In genomic region chr9:83062653-83063527, GRCh38 we compare ENCODE assay signal across 9 cellular contexts. TPM values are rescaled to one million over a fixed set of nuclear protein-coding genes. Genes with fewer than 3 reads are reported as not detected.
DNase-seq lines count a peak whose midpoint lies in the region; ATAC-seq and TF ChIP-seq lines count a peak whose summit lies in the region.
"Had no signal": no experiment of that assay in that cellular context is flagged by ENCODE, and none has a peak within 500 bp of the region (broad histone marks: within the 10 kb centered on the region; RNA-seq: fewer than 3 reads in every experiment).

TSS of gene RASEF (minus strand) at chr9:83063142. CDS start at chr9:83062867, 275 bp downstream.

- intact Hi-C loops in right lobe of liver (cut with DNase I) (no loop called here), aorta (cut with DNase I) (no loop called here)

- H3K9me3 ChIP-seq in AG04450 (ENCODE audit: control insufficient read depth, insufficient read depth, low read length), result peaks cover 2% of the 10 kb centered on the region; the same call in 1 of the 2 replicates
- no peaks in the 10 kb centered on the region for H3K9me3 ChIP-seq in right lobe of liver
- peaks cover 5% of the 10 kb centered on the region for H3K9me3 ChIP-seq in aorta (ENCODE audit: control insufficient read depth, low read length)

- peak; percentile 69 for TF ChIP-seq POLR2A in right lobe of liver (IDR thresholded peaks at IDR 0.05)

- CTCF ChIA-PET in AG04450 (lab: Charles Lee), result interaction anchor here (0.9 kb wide), 1 partner anchor 21 kb away, joined by 3 read pairs; no protein-coding TSS in a partner anchor

- H3K27ac ChIP-seq in AG04450 (ENCODE audit: low read depth, low read length) (no peak within 1 kb of the TSS), right lobe of liver (peak within 1 kb of the TSS in 1 of 3 donors; percentile 25), aorta (ENCODE audit: low read depth in 1 of 2, low read length in 2 of 2) (no peak within 1 kb of the TSS)

- POLR2A ChIA-PET in AG04450 (lab: Yijun Ruan, JAX), result no interaction called here

- TF ChIP-seq CTCF in AG04450 (IDR thresholded peaks at IDR 0.05; ENCODE audit: low read depth, low read length), result no peak
- TF ChIP-seq CTCF in LNCAP (IDR thresholded peaks at IDR 0.05), result peak; percentile 47; the same call in 1 of the 2 replicates
- peak in 1 of 4 donors; percentile 8 for TF ChIP-seq CTCF in right lobe of liver (IDR thresholded peaks at IDR 0.05)

- DNase-seq in AG04450 (ENCODE audit: low read depth, low spot score) (no peak), astrocyte of the hippocampus (ENCODE audit: low read depth, low spot score) (peak; percentile 66), right lobe of liver (peak; percentile 60 to 66 (median 66)), aorta (peak in 1 of 2 donors; percentile 65), SKM-1 (lab: John Stamatoyannopoulos, UW; ENCODE audit: unreplicated experiment) (no peak)
- DNase-seq: activated T-cell treated with anti-CD3 and anti-CD28 coated beads, Interleukin-2, amount 50 U/mL, for 4 hours had no signal

- H3K4me1 ChIP-seq in right lobe of liver, result peaks cover 0 to 14% (median 0%) of the 10 kb centered on the region in 4 donors
- H3K4me1 ChIP-seq in aorta (ENCODE audit: control insufficient read depth in 1 of 2, insufficient read depth in 2 of 2, low read length in 2 of 2), result no peaks in the 10 kb centered on the region

- peaks cover 26% of the 10 kb centered on the region for H3K27me3 ChIP-seq in AG04450 (ENCODE audit: control insufficient read depth, insufficient read depth, low read length)
- H3K27me3 ChIP-seq in right lobe of liver, result peaks cover 0 to 31% of the 10 kb centered on the region in 2 donors
- H3K27me3 ChIP-seq in aorta (ENCODE audit: control insufficient read depth in 1 of 2, insufficient read depth in 2 of 2, low read length in 1 of 2), result peaks cover 0 to 3% of the 10 kb centered on the region in 2 donors

- WGBS in right lobe of liver (ENCODE audit: insufficient coverage, low coverage, low lambda C conversion rate, missing lambda C conversion rate), result 6% methylated on average over 16 of the region's 98 CpGs
- 2% methylated on average over 70 to 98 of the region's 98 CpGs for WGBS in aorta, 2 donors

- H3K4me3 ChIP-seq in AG04450 (ENCODE audit: low read depth, low read length) (peak within 1 kb of the TSS; percentile 46), right lobe of liver (peak within 1 kb of the TSS; percentile 31 to 50 (median 40)), aorta (ENCODE audit: low read length in 2 of 2) (no peak within 1 kb of the TSS)

- peak; percentile 76 to 86 (median 85) for ATAC-seq in right lobe of liver
- peak; percentile 56 for ATAC-seq in aorta (ENCODE audit: low FRiP score)
- no peak for ATAC-seq in GM18909 (IDR thresholded peaks at IDR 0.05; ENCODE audit: poor library complexity, unreplicated experiment)
- no peak for ATAC-seq in HG03565 (IDR thresholded peaks at IDR 0.05; ENCODE audit: unreplicated experiment)

- H3K36me3 ChIP-seq in right lobe of liver (no peaks in the 10 kb centered on the region), aorta (ENCODE audit: control insufficient read depth in 1 of 2, insufficient read depth in 2 of 2, low read length in 1 of 2) (no peaks in the 10 kb centered on the region)

RNA-seq across cellular contexts. Expression of gene RASEF, which starts in this region (rescaled TPM):
- polyA plus RNA-seq in AG04450 (2011; rRNA removed) (0.02 and 0.05 TPM in 2 replicates), aorta (1 to 10 TPM in 1 of 2 donors, under 1 TPM in 1; 0.08 to 2.0 TPM)
- polyA minus RNA-seq in AG04450 (2011; rRNA and poly(A)+ RNA removed), result 0.14 and 0.26 TPM in 2 replicates
- total RNA-seq in right lobe of liver (1 to 10 TPM in 5 of 6 experiments, under 1 TPM in 1; 0.73 to 6.1 (median 1.9) TPM), aorta (under 1 TPM; 0.06 to 0.21 TPM)

Comparison
In these comparisons a context has a peak if more than half of its experiments do, and no peak if none do; other contexts are left out.
1. DNase-seq: peak in astrocyte of the hippocampus (single experiment) and right lobe of liver (3 of 3); none in AG04450 (single experiment) and SKM-1 (single experiment).
2. H3K4me3 ChIP-seq: peak in AG04450 (single experiment) and right lobe of liver (3 of 3); none in aorta (0 of 2).
3. ATAC-seq: peak in right lobe of liver (4 of 4) and aorta (single experiment); none in GM18909 (single experiment) and HG03565 (single experiment).